ENCODE assay signal across 12 cellular contexts in the genomic region with DNA sequence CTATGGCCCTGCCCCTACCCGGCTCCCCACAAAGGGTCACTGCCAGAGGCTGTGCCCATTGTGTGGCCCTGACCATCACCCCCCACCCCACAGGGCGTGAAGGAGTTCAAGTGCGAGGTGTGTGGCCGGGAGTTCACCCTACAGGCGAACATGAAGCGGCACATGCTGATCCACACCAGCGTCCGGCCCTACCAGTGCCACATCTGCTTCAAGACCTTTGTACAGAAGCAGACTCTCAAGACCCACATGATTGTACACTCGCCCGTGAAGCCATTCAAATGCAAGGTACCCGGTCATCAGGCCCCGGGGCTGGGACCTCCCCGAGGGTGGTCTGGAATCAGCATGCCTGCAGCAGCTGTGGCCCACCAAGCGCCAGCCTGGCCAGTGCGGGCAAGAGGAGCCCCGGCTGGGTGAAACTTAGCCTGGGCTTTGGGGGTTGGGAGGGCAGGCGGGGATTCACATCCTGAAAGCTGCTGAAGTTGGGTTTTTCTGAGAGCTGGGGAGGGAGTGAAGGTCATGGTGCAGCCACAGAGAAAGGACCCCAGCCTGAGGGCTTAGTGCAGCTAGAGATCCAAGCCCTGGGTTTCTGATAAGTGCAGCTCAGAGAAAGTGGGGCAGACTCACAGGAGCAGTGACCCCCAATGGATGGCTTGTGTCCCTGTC.
"Had no signal": no experiment of that assay in that cellular context is flagged by ENCODE, and none has a peak within 500 bp of the region (broad histone marks: within the 10 kb centered on the region; RNA-seq: fewer than 3 reads in every experiment).

No MANE protein-coding gene starts in this region.

- H3K9me3 ChIP-seq: breast epithelium, thoracic aorta had no signal

- H3K27ac ChIP-seq: breast epithelium, foreskin keratinocyte, thoracic aorta had no signal

- DNase-seq: activated CD8-positive, alpha-beta T cell treated with anti-CD3 and anti-CD28 coated beads for 36 hours; activated effector memory CD4-positive, alpha-beta T cell treated with Interleukin-2 at 50 U/mL for 16 hours; activated naive CD8-positive, alpha-beta T cell treated with anti-CD3 and anti-CD28 coated beads, Interleukin-2, amount 10 ng/mL, durations not matched to agents 7 days and 5 days; anterior cingulate cortex; dorsolateral prefrontal cortex; foreskin keratinocyte; stimulated activated CD4-positive, alpha-beta T cell treated with anti-CD3 and anti-CD28 coated beads, Interleukin-4, amount 100 ng/mL, for 1 hour; stimulated activated CD8-positive, alpha-beta memory T cell treated with anti-CD3 and anti-CD28 coated beads, Interleukin-4, amount 100 ng/mL, for 48 hours; stimulated activated naive CD8-positive, alpha-beta T cell treated with anti-CD3 and anti-CD28 coated beads, Interleukin-15, amount 100 ng/mL, for 72 hours had no signal

- H3K4me3 ChIP-seq: breast epithelium, dorsolateral prefrontal cortex, thoracic aorta had no signal

- H3K36me3 ChIP-seq: breast epithelium had no signal

- H3K27me3 ChIP-seq: breast epithelium, dorsolateral prefrontal cortex, foreskin keratinocyte had no signal

- ATAC-seq: activated CD8-positive, alpha-beta T cell treated with anti-CD3 and anti-CD28 coated beads for 36 hours; foreskin keratinocyte; left lobe of liver; stimulated activated naive CD8-positive, alpha-beta T cell treated with anti-CD3 and anti-CD28 coated beads, Interleukin-15, amount 100 ng/mL, for 72 hours had no signal
